ENCODE assay signal across 34 cellular contexts in genomic region chr20:54366669-54367068, GRCh38.
"Had no signal": no experiment of that assay in that cellular context is flagged by ENCODE, and none has a peak within 500 bp of the region (broad histone marks: within the 10 kb centered on the region; RNA-seq: fewer than 3 reads in every experiment).

No MANE protein-coding gene starts in this region.

- H3K27me3 ChIP-seq: MG63 had no signal

- DNase-seq: Karpas-422, Kasumi-1, MG63, MM.1S, MV-4-11, NCI-H1048, NCI-H1092, NCI-H1092 treated with DMSO at 0.1 percent for 48 hours, NCI-H1105, NCI-H1105 treated with DMSO at 0.1 percent for 48 hours, NCI-H1417, NCI-H1417 treated with DMSO at 0.1 percent for 48 hours, NCI-H1436, NCI-H1436 treated with DMSO at 0.1 percent for 48 hours, NCI-H146, NCI-H1694, NCI-H1694 treated with DMSO at 0.1 percent for 48 hours, NCI-H187, NCI-H187 treated with DMSO at 0.1 percent for 48 hours, NCI-H1930, NCI-H2029, NCI-H2029 treated with DMSO at 0.1 percent for 48 hours, NCI-H2081, NCI-H2081 treated with DMSO at 0.1 percent for 48 hours, NCI-H2107, NCI-H2171, NCI-H2171 treated with DMSO at 0.1 percent for 48 hours, NCI-H2227 treated with DMSO at 0.1 percent for 48 hours, NCI-H226, NCI-H345, NCI-H446, NCI-H446 treated with DMSO at 0.1 percent for 48 hours, NCI-H510A, NCI-H510A treated with DMSO at 0.1 percent for 48 hours had no signal

- H3K36me3 ChIP-seq: MG63 had no signal

- H3K4me3 ChIP-seq: MG63 had no signal
